In the genomic region with DNA sequence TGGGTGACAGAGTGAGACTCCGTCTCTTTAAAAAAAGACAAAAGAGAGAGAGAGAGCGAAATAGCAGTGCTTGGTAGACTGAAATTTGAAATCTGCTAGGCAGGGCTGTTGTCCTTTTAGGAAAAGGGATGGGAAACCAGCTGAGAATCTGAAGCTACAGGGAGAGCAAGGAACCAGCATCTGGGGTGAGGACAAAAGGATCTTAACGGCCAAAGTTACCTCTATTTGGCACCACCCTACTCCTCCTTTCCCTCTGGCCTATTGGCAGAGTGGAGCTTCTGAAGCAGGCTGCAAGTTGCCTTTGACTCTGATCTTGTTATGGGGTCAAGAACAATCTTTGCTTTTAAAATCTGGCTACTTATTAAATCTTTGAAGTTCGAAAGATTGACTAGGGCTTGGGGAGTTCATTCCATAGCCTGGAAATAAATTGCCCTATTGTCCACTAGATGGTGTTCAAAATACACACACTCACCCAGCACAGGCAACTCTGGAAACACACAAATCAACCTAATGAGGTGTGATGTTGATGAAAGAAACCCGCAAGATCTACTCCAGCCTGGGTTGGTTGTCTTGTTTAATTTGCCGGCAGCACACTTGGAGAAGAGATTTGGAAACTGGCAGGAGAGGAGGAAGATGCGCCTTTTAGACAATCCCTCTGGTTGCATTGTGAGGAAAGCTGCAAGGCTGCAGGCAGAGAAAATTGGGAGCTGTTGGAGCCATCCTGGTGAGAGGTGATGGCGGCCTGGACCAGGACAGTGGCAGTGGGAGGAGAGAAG, we compare ENCODE assay signal across 9 cellular contexts. TPM values are rescaled to one million over a fixed set of nuclear protein-coding genes. Genes with fewer than 3 reads are reported as not detected.
A peak's percentile ranks its signal among the peaks of the same experiment; 100 is the strongest.
DNase-seq lines count a peak whose midpoint lies in the region; ATAC-seq, FAIRE-seq and TF ChIP-seq lines count a peak whose summit lies in the region.
"Had no signal": no experiment of that assay in that cellular context is flagged by ENCODE, and none has a peak within 500 bp of the region (broad histone marks: within the 10 kb centered on the region; RNA-seq: fewer than 3 reads in every experiment).

No MANE protein-coding gene starts in this region.

- DNase-seq in DMS153 treated with DMSO at 0.1 percent for 48 hours (lab: John Stamatoyannopoulos, UW; ENCODE audit: unreplicated experiment): peak; percentile 82
- DNase-seq in H7: peak; percentile 61
- DNase-seq in NCI-H446 (lab: John Stamatoyannopoulos, UW): peak; percentile 76 to 85
- DNase-seq in astrocyte of the hippocampus (ENCODE audit: low read depth, low spot score): peak; percentile 75
- no peak for DNase-seq in keratinocyte (ENCODE audit: low read depth, low spot score)
- DNase-seq in tibial nerve (ENCODE audit: low spot score in 2 of 2): no peak

- no peak overlapping the region for H3K27ac ChIP-seq in keratinocyte (ENCODE audit: control insufficient read depth, insufficient read depth, low read length)
- peak overlapping the region in 1 of 4 donors; percentile 49 for H3K27ac ChIP-seq in tibial nerve
- H3K27ac ChIP-seq: SK-N-MC had no signal

- FAIRE-seq in keratinocyte (lab: Jason Lieb, UNC): no peak

- peak; percentile 59 to 65 (median 59) for TF ChIP-seq CTCF in keratinocyte (optimal IDR thresholded peaks at IDR 0.05 in 1 of 3, IDR thresholded peaks at IDR 0.05 in 1 of 3, conservative IDR thresholded peaks at IDR 0.05 in 1 of 3; ENCODE audit: extremely low read depth in 1 of 3, insufficient read depth in 2 of 3, low read length in 3 of 3)
- peak; percentile 42 to 73 (median 60) for TF ChIP-seq CTCF in tibial nerve (IDR thresholded peaks at IDR 0.05)

- no peak for TF ChIP-seq POLR2A in tibial nerve (IDR thresholded peaks at IDR 0.05)

- H3K36me3 ChIP-seq in H7 (replicated peaks; ENCODE audit: control insufficient read depth, insufficient read depth, low read length): no peaks in the 10 kb centered on the region
- H3K36me3 ChIP-seq in keratinocyte (ENCODE audit: control insufficient read depth in 2 of 2, extremely low read depth in 1 of 2, insufficient read depth in 2 of 2, low read length in 2 of 2): no peaks in the 10 kb centered on the region
- H3K36me3 ChIP-seq in tibial nerve: no peaks in the 10 kb centered on the region

- no peaks in the 10 kb centered on the region for H3K79me2 ChIP-seq in keratinocyte (ENCODE audit: control insufficient read depth, insufficient read depth, low read length)

- 51 to 56% methylated on average over 8 of the region's 8 CpGs for WGBS in tibial nerve, 2 donors

- no peak overlapping the region for H3K9ac ChIP-seq in keratinocyte (ENCODE audit: control insufficient read depth, extremely low read depth, insufficient read depth, low read length)

- no peaks in the 10 kb centered on the region for H3K9me1 ChIP-seq in keratinocyte (ENCODE audit: control insufficient read depth, extremely low read depth, insufficient read depth, low read length)

- no peaks in the 10 kb centered on the region for H4K20me1 ChIP-seq in keratinocyte (ENCODE audit: control insufficient read depth, extremely low read depth, insufficient read depth, low read length)

- H3K4me2 ChIP-seq in keratinocyte (ENCODE audit: control insufficient read depth, extremely low read depth, insufficient read depth, low read depth, low read length): no peak overlapping the region

- H3K4me1 ChIP-seq in keratinocyte (ENCODE audit: control insufficient read depth, extremely low read depth, insufficient read depth, low read length) (peaks cover 6% of the 10 kb centered on the region), tibial nerve (peaks cover 0 to 18% (median 3%) of the 10 kb centered on the region in 4 donors)

- no peaks in the 10 kb centered on the region for H3K9me3 ChIP-seq in keratinocyte (ENCODE audit: control insufficient read depth, low read depth, low read length)
- no peaks in the 10 kb centered on the region for H3K9me3 ChIP-seq in tibial nerve

- no peak overlapping the region for H2AFZ ChIP-seq in keratinocyte (ENCODE audit: control insufficient read depth, low read length)

- dilution Hi-C loops in keratinocyte (cut with MboI; ENCODE audit: extremely low pct_ligation_motif_present, low sequenced_read_pairs): no loop called here

- peak in 1 of 2 donors; percentile 32 for TF ChIP-seq EP300 in tibial nerve (IDR thresholded peaks at IDR 0.05)

- no peak overlapping the region for H3K4me3 ChIP-seq in H7 (ENCODE audit: insufficient read depth, low read depth, low read length)
- H3K4me3 ChIP-seq in keratinocyte (ENCODE audit: control insufficient read depth in 2 of 3, extremely low read depth in 1 of 3, insufficient read depth in 2 of 3, low read depth in 1 of 3, low read length in 3 of 3): no peak overlapping the region
- no peak overlapping the region for H3K4me3 ChIP-seq in tibial nerve
- H3K4me3 ChIP-seq: SK-N-MC had no signal

- H3K27me3 ChIP-seq in H7 (ENCODE audit: control insufficient read depth, insufficient read depth, low read length): no peaks in the 10 kb centered on the region
- peaks cover 1% of the 10 kb centered on the region for H3K27me3 ChIP-seq in keratinocyte (ENCODE audit: control insufficient read depth, extremely low read depth, insufficient read depth, low read length)
- no peaks in the 10 kb centered on the region for H3K27me3 ChIP-seq in tibial nerve

- ATAC-seq in GM18870 (IDR thresholded peaks at IDR 0.05; ENCODE audit: unreplicated experiment): no peak
- ATAC-seq in HG03045 (IDR thresholded peaks at IDR 0.05; ENCODE audit: unreplicated experiment): no peak

RNA-seq across cellular contexts. Expression of gene PARP1, which starts 16.5 kb away (rescaled TPM):
- 425 and 483 TPM in 2 replicates for total RNA-seq in H7 (2014; rRNA removed; shearing (Covaris generic))
- 48.5 to 92.9 TPM (median 62.9 TPM) in 3 replicates for polyA plus RNA-seq in keratinocyte
- polyA plus RNA-seq in keratinocyte (2011; ENCODE audit: low read depth): 27.8 TPM
- 41.2 and 55.3 TPM in 2 replicates for polyA plus RNA-seq in keratinocyte (2011; cell fraction: cytosol; rRNA removed)
- 55.8 and 67.6 TPM in 2 replicates for polyA plus RNA-seq in keratinocyte (2011; cell fraction: nucleus; rRNA removed)
- polyA plus RNA-seq in keratinocyte (2012; ENCODE audit: low replicate concordance): 16.7 and 63.8 TPM in 2 replicates
- polyA minus RNA-seq in keratinocyte: 60.0 to 95.6 TPM (median 67.2 TPM) in 3 replicates
- polyA minus RNA-seq in keratinocyte (2011; cell fraction: cytosol; rRNA and poly(A)+ RNA removed): 48.9 TPM
- 28.5 and 44.8 TPM in 2 replicates for polyA minus RNA-seq in keratinocyte (2011; cell fraction: nucleus; rRNA and poly(A)+ RNA removed)
- 100 to 1,000 TPM in 2 of 4 donors, 10 to 100 TPM in 2; 91.5 to 117 (median 99.5) TPM for total RNA-seq in tibial nerve

Comparison
In these comparisons a context has a peak if more than half of its experiments do, and no peak if none do; other contexts are left out.
1. DNase-seq: peak in DMS153 treated with DMSO at 0.1 percent for 48 hours (single experiment), H7 (single experiment), NCI-H446 (2 of 2) and astrocyte of the hippocampus (single experiment); none in keratinocyte (single experiment) and tibial nerve (0 of 2).